Comparison of ENCODE assay signal across 12 cellular contexts in genomic region chr1:45953934-45954333, GRCh38.
A peak's percentile ranks its signal among the peaks of the same experiment; 100 is the strongest.
DNase-seq lines count a peak whose midpoint lies in the region; ATAC-seq and FAIRE-seq lines count a peak whose summit lies in the region.
"Had no signal": no experiment of that assay in that cellular context is flagged by ENCODE, and none has a peak within 500 bp of the region (broad histone marks: within the 10 kb centered on the region; RNA-seq: fewer than 3 reads in every experiment).

No MANE protein-coding gene starts in this region.

- no peaks in the 10 kb centered on the region for H3K27me3 ChIP-seq in muscle layer of duodenum (ENCODE audit: low read depth, low read length)

- DNase-seq in AG08396 (ENCODE audit: low spot score): peak; percentile 17
- DNase-seq in NCI-H2227 treated with DMSO at 0.1 percent for 48 hours (lab: John Stamatoyannopoulos, UW): peak; percentile 44
- peak; percentile 82 for DNase-seq in fibroblast of gingiva (ENCODE audit: low read depth)
- DNase-seq in GM19239 (ENCODE audit: insufficient read length, low spot score): no peak
- no peak for DNase-seq in NCI-H82 (lab: John Stamatoyannopoulos, UW)
- no peak for DNase-seq in mucosa of gallbladder (ENCODE audit: low spot score)
- DNase-seq: CD4-positive, alpha-beta T cell; cerebellar nuclear complex; Karpas-422 had no signal

- peak overlapping the region; percentile 23 to 43 for H3K4me3 ChIP-seq in muscle layer of duodenum (ENCODE audit: low read depth in 1 of 2, low read length in 2 of 2)
- H3K4me3 ChIP-seq: lung had no signal

- H3K36me3 ChIP-seq in muscle layer of duodenum (ENCODE audit: control insufficient read depth in 1 of 2, insufficient read depth in 2 of 2, low read length in 2 of 2): no peaks in the 10 kb centered on the region

- peak overlapping the region; percentile 83 for H3K27ac ChIP-seq in muscle layer of duodenum (ENCODE audit: low read length)

- no peak for FAIRE-seq in GM19239 (lab: Jason Lieb, UNC)

- ATAC-seq in GM21360 (IDR thresholded peaks at IDR 0.05; ENCODE audit: unreplicated experiment): no peak

- no peaks in the 10 kb centered on the region for H3K9me3 ChIP-seq in muscle layer of duodenum (ENCODE audit: control insufficient read depth in 1 of 2, low read length in 2 of 2)

- H3K4me1 ChIP-seq in muscle layer of duodenum (ENCODE audit: control insufficient read depth in 1 of 2, insufficient read depth in 2 of 2, low read length in 2 of 2): peaks cover 11% of the 10 kb centered on the region in 2 donors

Comparison
In these comparisons a context has a peak if more than half of its experiments do, and no peak if none do; other contexts are left out.
1. DNase-seq: peak in AG08396 (single experiment), NCI-H2227 treated with DMSO at 0.1 percent for 48 hours (single experiment) and fibroblast of gingiva (single experiment); none in GM19239 (single experiment), NCI-H82 (single experiment) and mucosa of gallbladder (single experiment).